8 cellular contexts compared by ENCODE assay signal in genomic region chr1:13813398-13814012, GRCh38.
DNase-seq lines count a peak whose midpoint lies in the region; ATAC-seq and TF ChIP-seq lines count a peak whose summit lies in the region.

No MANE protein-coding gene starts in this region.

- in situ Hi-C loops in GM23248 (cut with MboI) = no loop called here

- H3K27me3 ChIP-seq in GM23248 (replicated peaks; ENCODE audit: insufficient read depth) = no peaks in the 10 kb centered on the region
- no peaks in the 10 kb centered on the region for H3K27me3 ChIP-seq in neural progenitor cell
- H3K27me3 ChIP-seq in uterus = no peaks in the 10 kb centered on the region

- H3K4me3 ChIP-seq in GM23248 = no peak overlapping the region
- no peak overlapping the region for H3K4me3 ChIP-seq in neural progenitor cell
- H3K4me3 ChIP-seq in uterus = no peak overlapping the region

- intact Hi-C loops in uterus (cut with DNase I; ENCODE audit: low total_unique reads) = no loop called here

- no peak overlapping the region for H3K4me3 Mint-ChIP-seq in neural progenitor cell

- H2AFZ ChIP-seq in GM23248 (no peak overlapping the region), neural progenitor cell (replicated peaks) (no peak overlapping the region)

- peak; percentile 83 for TF ChIP-seq CTCF in neural progenitor cell (IDR thresholded peaks at IDR 0.05)
- peak; percentile 11 to 38 (median 22) for TF ChIP-seq CTCF in uterus (IDR thresholded peaks at IDR 0.05)

- no peak for TF ChIP-seq POLR2A in uterus (IDR thresholded peaks at IDR 0.05)

- H3K4me1 ChIP-seq in GM23248 (ENCODE audit: insufficient read depth) = no peaks in the 10 kb centered on the region
- no peaks in the 10 kb centered on the region for H3K4me1 ChIP-seq in neural progenitor cell
- no peaks in the 10 kb centered on the region for H3K4me1 ChIP-seq in uterus

- H3K4me1 Mint-ChIP-seq in neural progenitor cell = no peaks in the 10 kb centered on the region

- H3K9me3 ChIP-seq in GM23248 (ENCODE audit: low read depth) (no peaks in the 10 kb centered on the region), neural progenitor cell (ENCODE audit: low read depth) (no peaks in the 10 kb centered on the region), uterus (no peaks in the 10 kb centered on the region)

- H3K27ac Mint-ChIP-seq in neural progenitor cell = no peak overlapping the region

- H3K4me2 ChIP-seq in GM23248 (ENCODE audit: unreplicated experiment) = no peak overlapping the region
- no peak overlapping the region for H3K4me2 ChIP-seq in neural progenitor cell

- no peaks in the 10 kb centered on the region for H3K36me3 ChIP-seq in GM23248 (ENCODE audit: low read depth)
- H3K36me3 ChIP-seq in neural progenitor cell = no peaks in the 10 kb centered on the region
- no peaks in the 10 kb centered on the region for H3K36me3 ChIP-seq in uterus

- no peaks in the 10 kb centered on the region for H3F3A ChIP-seq in GM23248 (ENCODE audit: insufficient read depth)
- no peaks in the 10 kb centered on the region for H3F3A ChIP-seq in neural progenitor cell (ENCODE audit: low read depth)

- H3K27me3 Mint-ChIP-seq in neural progenitor cell (ENCODE audit: insufficient read depth, low read depth) = peaks cover 7% of the 10 kb centered on the region

- H3K36me3 Mint-ChIP-seq in neural progenitor cell = peaks cover 1% of the 10 kb centered on the region

- WGBS in GM23248 (ENCODE audit: low coverage in 1 of 2, low lambda C conversion rate in 2 of 2, missing lambda C conversion rate in 2 of 2), 2 experiments = 49 to 53% methylated on average over 17 of the region's 17 CpGs

- H4K20me1 ChIP-seq in GM23248 (ENCODE audit: insufficient read depth) (no peaks in the 10 kb centered on the region), neural progenitor cell (ENCODE audit: low read depth) (no peaks in the 10 kb centered on the region)

- H3K79me2 ChIP-seq in GM23248 (ENCODE audit: insufficient read depth) (no peaks in the 10 kb centered on the region), neural progenitor cell (ENCODE audit: low read depth) (no peaks in the 10 kb centered on the region)

- H3K9ac ChIP-seq in GM23248 = no peak overlapping the region
- H3K9ac ChIP-seq in neural progenitor cell = no peak overlapping the region

- H3K9me2 ChIP-seq in GM23248 (ENCODE audit: insufficient read depth) = no peaks in the 10 kb centered on the region

- no peak overlapping the region for H3K27ac ChIP-seq in GM23248
- H3K27ac ChIP-seq in neural progenitor cell = no peak overlapping the region
- no peak overlapping the region for H3K27ac ChIP-seq in uterus

- H3K9me3 Mint-ChIP-seq in neural progenitor cell = no peaks in the 10 kb centered on the region

- ATAC-seq in left lobe of liver = no peak

- DNase-seq in GM23248 = peak; percentile 46
- DNase-seq in activated CD4-positive, alpha-beta T cell treated with anti-CD3 and anti-CD28 coated beads for 1 hour = peak; percentile 30
- DNase-seq in dermis blood vessel endothelial cell = peak; percentile 45
- DNase-seq in neural progenitor cell (ENCODE audit: low spot score) = peak; percentile 72
- DNase-seq in uterus = no peak
- no peak for DNase-seq in NCI-H345 treated with DMSO at 0.1 percent for 48 hours (lab: John Stamatoyannopoulos, UW; ENCODE audit: unreplicated experiment)
- DNase-seq in left lobe of liver (ENCODE audit: low spot score) = no peak
- no peak for DNase-seq in NCI-H146 treated with DMSO at 0.1 percent for 48 hours (lab: John Stamatoyannopoulos, UW; ENCODE audit: unreplicated experiment)

Comparison
In these comparisons a context has a peak if more than half of its experiments do, and no peak if none do; other contexts are left out.
1. DNase-seq: peak in GM23248 (single experiment), activated CD4-positive, alpha-beta T cell treated with anti-CD3 and anti-CD28 coated beads for 1 hour (single experiment), dermis blood vessel endothelial cell (single experiment) and neural progenitor cell (single experiment); none in uterus (0 of 2), NCI-H345 treated with DMSO at 0.1 percent for 48 hours (single experiment), left lobe of liver (single experiment) and NCI-H146 treated with DMSO at 0.1 percent for 48 hours (single experiment).